1 cellular context compared by ENCODE assay signal in genomic region chr16:66934138-66934838, GRCh38.
TF ChIP-seq lines count a peak whose summit lies in the region.

Gene CIAO2B, minus strand, starts transcription at chr16:66934402. Its CDS starts 38 bp downstream, at chr16:66934364.

TF ChIP-seq in HepG2, 621 proteins besides CTCF, POLR2A, EP300 and RAD21 (continued from another document and continues in another):
- TF ChIP-seq ZBTB34 (CRISPR knock-in tag; IDR thresholded peaks at IDR 0.05) (no peak; the same call in 1 of the 2 replicates), ZNF713 (CRISPR knock-in tag; IDR thresholded peaks at IDR 0.05) (no peak), ZNF326 (CRISPR knock-in tag; IDR thresholded peaks at IDR 0.05; ENCODE audit: borderline replicate concordance) (no peak), PAXIP1 (CRISPR knock-in tag; conservative IDR thresholded peaks at IDR 0.05) (peak; percentile 54), ZNF556 (CRISPR knock-in tag; IDR thresholded peaks at IDR 0.05; ENCODE audit: borderline replicate concordance) (peak; percentile 86; the same call in 1 of the 2 replicates), NFYB (CRISPR knock-in tag; IDR thresholded peaks at IDR 0.05) (peak; percentile 13; the same call in 1 of the 2 replicates), BATF2 (CRISPR knock-in tag; IDR thresholded peaks at IDR 0.05) (peak; percentile 29; the same call in 1 of the 2 replicates), PHB2 (IDR thresholded peaks at IDR 0.05; ENCODE audit: partially characterized antibody) (no peak), EEA1 (CRISPR knock-in tag; IDR thresholded peaks at IDR 0.05; ENCODE audit: borderline replicate concordance) (peak; percentile 64), HNRNPUL1 (IDR thresholded peaks at IDR 0.05; ENCODE audit: low read depth, low read length) (no peak), ZFP1 (CRISPR knock-in tag; IDR thresholded peaks at IDR 0.05) (peak; percentile 84), DMTF1 (CRISPR knock-in tag; IDR thresholded peaks at IDR 0.05) (no peak), KAT2B (IDR thresholded peaks at IDR 0.05; ENCODE audit: borderline replicate concordance, low read depth, low read length) (no peak), ATM (IDR thresholded peaks at IDR 0.05; ENCODE audit: borderline replicate concordance) (no peak), ZNF891 (CRISPR knock-in tag; IDR thresholded peaks at IDR 0.05) (peak; percentile 99), ZFP36L2 (CRISPR knock-in tag; IDR thresholded peaks at IDR 0.05) (0 out of 2 replicates have a peak, but pooled peaks have one; percentile 26), ZNF768 (CRISPR knock-in tag; IDR thresholded peaks at IDR 0.05) (peak; percentile 78), ZMYM2 (CRISPR knock-in tag; IDR thresholded peaks at IDR 0.05) (peak; percentile 84), ZNF776 (CRISPR knock-in tag; IDR thresholded peaks at IDR 0.05) (peak; percentile 96), PLRG1 (conservative IDR thresholded peaks at IDR 0.05) (no peak), E2F2 (CRISPR knock-in tag; IDR thresholded peaks at IDR 0.05; ENCODE audit: borderline replicate concordance) (peak; percentile 92), THAP8 (CRISPR knock-in tag; IDR thresholded peaks at IDR 0.05; ENCODE audit: borderline replicate concordance) (peak; percentile 77; the same call in 1 of the 2 replicates), ZNF3 (CRISPR knock-in tag; IDR thresholded peaks at IDR 0.05) (no peak), ZNF101 (CRISPR knock-in tag; IDR thresholded peaks at IDR 0.05; ENCODE audit: borderline replicate concordance, low read depth) (no peak), CREB3 (CRISPR knock-in tag; IDR thresholded peaks at IDR 0.05) (peak; percentile 89), PRDM10 (CRISPR knock-in tag; IDR thresholded peaks at IDR 0.05; ENCODE audit: low read depth) (peak; percentile 72; the same call in 1 of the 2 replicates), ZNF574 (CRISPR knock-in tag; IDR thresholded peaks at IDR 0.05) (peak; percentile 96), ZHX2 (IDR thresholded peaks at IDR 0.05; ENCODE audit: low read depth) (no peak), ZHX2 (CRISPR knock-in tag; IDR thresholded peaks at IDR 0.05; ENCODE audit: borderline replicate concordance) (peak; percentile 91; the same call in 1 of the 2 replicates), FOSL1 (CRISPR knock-in tag; IDR thresholded peaks at IDR 0.05; ENCODE audit: borderline replicate concordance) (no peak; the same call in 1 of the 2 replicates), ZNF367 (CRISPR knock-in tag; IDR thresholded peaks at IDR 0.05; ENCODE audit: borderline replicate concordance) (no peak)
